8 cellular contexts compared by ENCODE assay signal in the genomic region with DNA sequence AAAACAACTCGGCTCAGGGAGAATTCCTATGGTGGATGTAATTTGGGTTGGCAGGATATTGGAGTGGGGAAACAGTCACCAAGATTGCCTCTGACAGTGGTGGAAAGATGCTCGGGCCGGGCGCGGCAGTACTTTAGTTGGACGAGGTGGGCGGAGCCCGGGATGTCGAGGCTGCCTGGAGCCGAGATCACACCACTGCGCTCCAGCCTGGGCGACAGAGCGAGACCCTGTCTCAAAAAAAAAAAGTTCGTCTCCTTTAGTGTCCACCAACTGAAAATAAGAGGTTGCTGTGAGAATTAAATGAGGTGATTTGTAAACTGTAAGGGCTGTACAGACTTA. TPM values are rescaled to one million over a fixed set of nuclear protein-coding genes. Genes with fewer than 3 reads are reported as not detected.
DNase-seq lines count a peak whose midpoint lies in the region; ATAC-seq and TF ChIP-seq lines count a peak whose summit lies in the region.

No MANE protein-coding gene starts in this region.

- H3K4me3 ChIP-seq in ACC112 (ENCODE audit: low read depth, low read length) (peak overlapping the region; percentile 87), esophagus muscularis mucosa (peak overlapping the region; percentile 73 to 94 (median 85)), testis (peak overlapping the region; percentile 92 to 94)

- peaks cover 26% of the 10 kb centered on the region for H3K36me3 Mint-ChIP-seq in activated T-cell treated with anti-CD3 and anti-CD28 coated beads, Interleukin-2, amount 50 U/mL, for 4 hours (ENCODE audit: insufficient read depth)
- H3K36me3 Mint-ChIP-seq in nephron (ENCODE audit: low read depth) = peaks cover 44% of the 10 kb centered on the region

- no peaks in the 10 kb centered on the region for H3K9me3 Mint-ChIP-seq in activated T-cell treated with anti-CD3 and anti-CD28 coated beads, Interleukin-2, amount 50 U/mL, for 4 hours
- H3K9me3 Mint-ChIP-seq in nephron = no peaks in the 10 kb centered on the region

- peak overlapping the region; percentile 71 for H3K27ac ChIP-seq in ACC112 (ENCODE audit: low read depth, low read length)
- H3K27ac ChIP-seq in esophagus muscularis mucosa (replicated peaks in 1 of 4) = peak overlapping the region; percentile 84 to 93 (median 90)
- peak overlapping the region; percentile 81 to 93 for H3K27ac ChIP-seq in testis

- WGBS in esophagus muscularis mucosa = 1% methylated on average over 14 of the region's 14 CpGs
- WGBS in testis, 2 donors = 0 to 1% methylated on average over 14 of the region's 14 CpGs

- peaks cover 37% of the 10 kb centered on the region for H3K4me1 Mint-ChIP-seq in activated T-cell treated with anti-CD3 and anti-CD28 coated beads, Interleukin-2, amount 50 U/mL, for 4 hours (ENCODE audit: low read depth)
- H3K4me1 Mint-ChIP-seq in nephron = peaks cover 41% of the 10 kb centered on the region

- peak overlapping the region; percentile 19 for H2AFZ ChIP-seq in ACC112 (ENCODE audit: low read length, unreplicated experiment)

- intact Hi-C loops in esophagus muscularis mucosa (cut with DNase I) (loop anchor here (1.0 to 2.0 kb wide), 2 partner anchors 95 to 152 kb away; partner anchors contain the start of gene RANBP9), testis (cut with DNase I; ENCODE audit: low total_unique reads) (no loop called here)

- DNase-seq in NCI-H226 = peak; percentile 26
- DNase-seq in activated T-cell treated with anti-CD3 and anti-CD28 coated beads, Interleukin-2, amount 50 U/mL, for 4 hours = peak; percentile 30
- DNase-seq in esophagus muscularis mucosa (ENCODE audit: extremely low spot score) = no peak
- DNase-seq in testis = peak; percentile 73

- peaks cover 27% of the 10 kb centered on the region for H3K36me3 ChIP-seq in ACC112 (ENCODE audit: insufficient read depth, low read length)
- peaks cover 28 to 45% (median 40%) of the 10 kb centered on the region in 4 donors for H3K36me3 ChIP-seq in esophagus muscularis mucosa
- no peaks in the 10 kb centered on the region for H3K36me3 ChIP-seq in testis (ENCODE audit: low read depth, missing control alignments)

- H3K4me1 ChIP-seq in ACC112 (ENCODE audit: control insufficient read depth, insufficient read depth, low read length, unreplicated experiment) (peaks cover 22% of the 10 kb centered on the region), esophagus muscularis mucosa (peaks cover 17 to 27% (median 25%) of the 10 kb centered on the region in 4 donors), testis (peaks cover 9% of the 10 kb centered on the region)

- peak overlapping the region; percentile 82 to 97 (median 88) for H3K27ac Mint-ChIP-seq in nephron

- TF ChIP-seq CTCF in esophagus muscularis mucosa (IDR thresholded peaks at IDR 0.05) (no peak), nephron (IDR thresholded peaks at IDR 0.05; ENCODE audit: unreplicated experiment in 3 of 3) (no peak), testis (IDR thresholded peaks at IDR 0.05) (no peak)

- TF ChIP-seq EP300 in esophagus muscularis mucosa (IDR thresholded peaks at IDR 0.05) = no peak

- TF ChIP-seq POLR2A in esophagus muscularis mucosa (IDR thresholded peaks at IDR 0.05; ENCODE audit: low read depth) (no peak), testis (IDR thresholded peaks at IDR 0.05) (no peak)

- peak overlapping the region; percentile 99 for H3K4me3 Mint-ChIP-seq in activated T-cell treated with anti-CD3 and anti-CD28 coated beads, Interleukin-2, amount 50 U/mL, for 4 hours
- H3K4me3 Mint-ChIP-seq in nephron = peak overlapping the region; percentile 93 to 99 (median 99)

- peaks cover 37% of the 10 kb centered on the region for H3K79me2 ChIP-seq in ACC112 (ENCODE audit: control insufficient read depth, insufficient read depth, low read length, unreplicated experiment)

- H3K27me3 ChIP-seq in ACC112 (ENCODE audit: insufficient read depth, low read length) (no peaks in the 10 kb centered on the region), esophagus muscularis mucosa (no peaks in the 10 kb centered on the region), testis (no peaks in the 10 kb centered on the region)

- H3K27me3 Mint-ChIP-seq in activated T-cell treated with anti-CD3 and anti-CD28 coated beads, Interleukin-2, amount 50 U/mL, for 4 hours (ENCODE audit: low read depth) = no peaks in the 10 kb centered on the region
- no peaks in the 10 kb centered on the region for H3K27me3 Mint-ChIP-seq in nephron (ENCODE audit: low read depth)

- H3K9me3 ChIP-seq in esophagus muscularis mucosa (no peaks in the 10 kb centered on the region), testis (no peaks in the 10 kb centered on the region)

- ATAC-seq in GM21717 (IDR thresholded peaks at IDR 0.05; ENCODE audit: unreplicated experiment) = peak; percentile 26
- ATAC-seq in activated T-cell treated with anti-CD3 and anti-CD28 coated beads, Interleukin-2, amount 50 U/mL, for 4 hours = peak; percentile 49
- ATAC-seq in HG03097 (IDR thresholded peaks at IDR 0.05; ENCODE audit: low FRiP score, unreplicated experiment) = no peak

RNA-seq across cellular contexts. Expression of gene NOL7, which starts 0.6 kb away (rescaled TPM):
- total RNA-seq in activated T-cell treated with anti-CD3 and anti-CD28 coated beads, Interleukin-2, amount 50 U/mL, for 4 hours = 100 to 1,000 TPM; 194 to 213 (median 201) TPM
- total RNA-seq in esophagus muscularis mucosa = 10 to 100 TPM; 67.3 to 97.2 (median 74.8) TPM
- 10 to 100 TPM; 87.6 to 92.9 TPM for total RNA-seq in testis
- 74.4 TPM for polyA plus RNA-seq in testis (ENCODE audit: insufficient read depth, low read depth, low replicate concordance)

RNA-seq across cellular contexts. Expression of gene SIRT5, which starts 41.4 kb away (rescaled TPM):
- total RNA-seq in activated T-cell treated with anti-CD3 and anti-CD28 coated beads, Interleukin-2, amount 50 U/mL, for 4 hours = 1 to 10 TPM; 6.5 to 7.8 (median 7.1) TPM
- total RNA-seq in esophagus muscularis mucosa = 10 to 100 TPM in 3 of 4 donors, 1 to 10 TPM in 1; 7.8 to 14.5 (median 12.6) TPM
- 10 to 100 TPM; 15.7 to 22.1 TPM for total RNA-seq in testis
- 11.2 TPM for polyA plus RNA-seq in testis (ENCODE audit: insufficient read depth, low read depth, low replicate concordance)
